ENCODE assay signal across 8 cellular contexts in genomic region chr12:100128509-100128908, GRCh38. TPM values are rescaled to one million over a fixed set of nuclear protein-coding genes. Genes with fewer than 3 reads are reported as not detected.
DNase-seq lines count a peak whose midpoint lies in the region; ATAC-seq, FAIRE-seq and TF ChIP-seq lines count a peak whose summit lies in the region.

No MANE protein-coding gene starts in this region.

- H3K9me3 ChIP-seq in mucosa of descending colon = no peaks in the 10 kb centered on the region

- no peak overlapping the region for H3K4me3 ChIP-seq in mucosa of descending colon

- H3K4me1 ChIP-seq in mucosa of descending colon (ENCODE audit: low read depth) = no peaks in the 10 kb centered on the region

- FAIRE-seq in frontal cortex (lab: Jason Lieb, UNC) = no peak

- peak; percentile 11 to 33 for DNase-seq in NCI-H446 (lab: John Stamatoyannopoulos, UW)
- no peak for DNase-seq in NCI-H446 treated with DMSO at 0.1 percent for 48 hours (lab: John Stamatoyannopoulos, UW)
- DNase-seq in NCI-H69 (lab: John Stamatoyannopoulos, UW) = peak; percentile 84
- DNase-seq in ecto neural progenitor cell (ENCODE audit: low spot score) = peak; percentile 61
- DNase-seq in mucosa of descending colon = no peak
- DNase-seq in T-helper 9 cell = no peak
- DNase-seq in frontal cortex (ENCODE audit: low spot score in 2 of 2) = no peak
- no peak for DNase-seq in NCI-H2107 treated with DMSO at 0.1 percent for 48 hours (lab: John Stamatoyannopoulos, UW; ENCODE audit: unreplicated experiment)

- ATAC-seq in mucosa of descending colon = peak; percentile 75

- no peaks in the 10 kb centered on the region for H3K36me3 ChIP-seq in mucosa of descending colon (ENCODE audit: low read depth)

- intact Hi-C loops in mucosa of descending colon (cut with DNase I, micrococcal nuclease) = no loop called here

- TF ChIP-seq CTCF in mucosa of descending colon (IDR thresholded peaks at IDR 0.05) = no peak

RNA-seq across cellular contexts. Expression of gene BLTP3B, which starts 14.2 kb away (rescaled TPM):
- 10 to 100 TPM; 20.6 to 29.7 (median 25.0) TPM for total RNA-seq in mucosa of descending colon
- 106 TPM for total RNA-seq in frontal cortex

Comparison
In these comparisons a context has a peak if more than half of its experiments do, and no peak if none do; other contexts are left out.
1. DNase-seq: peak in NCI-H446 (2 of 2), NCI-H69 (single experiment) and ecto neural progenitor cell (single experiment); none in NCI-H446 treated with DMSO at 0.1 percent for 48 hours (single experiment), mucosa of descending colon (0 of 3), T-helper 9 cell (single experiment), frontal cortex (0 of 2) and NCI-H2107 treated with DMSO at 0.1 percent for 48 hours (single experiment).